Comparison of ENCODE assay signal across 29 cellular contexts in the genomic region with DNA sequence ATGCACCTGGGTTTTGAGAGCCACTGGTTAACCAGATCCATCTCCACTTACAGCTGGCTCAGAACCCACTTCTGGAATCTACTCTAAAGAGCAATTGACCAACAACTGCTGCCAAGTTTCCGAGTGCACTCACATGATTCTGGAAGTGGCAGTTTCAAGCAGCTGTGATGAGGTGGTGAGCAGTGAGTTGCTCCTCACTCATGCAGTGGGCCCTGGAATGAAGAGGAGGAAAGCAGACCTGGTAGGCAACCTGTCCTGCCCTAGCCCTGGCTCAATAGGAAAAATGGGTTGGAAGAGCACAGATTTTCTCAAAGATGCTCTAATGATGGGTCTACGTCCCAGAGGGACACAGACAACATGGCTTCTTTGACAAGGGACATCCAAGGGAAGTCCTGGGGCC.
"Had no signal": no experiment of that assay in that cellular context is flagged by ENCODE, and none has a peak within 500 bp of the region (broad histone marks: within the 10 kb centered on the region; RNA-seq: fewer than 3 reads in every experiment).

No MANE protein-coding gene starts in this region.

- H3K27me3 ChIP-seq: adrenal gland had no signal

- H3K4me3 ChIP-seq: adrenal gland had no signal

- H3K9me3 ChIP-seq: adrenal gland had no signal

- ATAC-seq: activated naive CD4-positive, alpha-beta T cell treated with anti-CD3 and anti-CD28 coated beads, Interleukin-2, amount 50 U/mL, for 72 hours; activated T-cell treated with anti-CD3 and anti-CD28 coated beads, Interleukin-2, amount 50 U/mL, for 4 hours had no signal

- H3K36me3 ChIP-seq: adrenal gland had no signal

- H3K4me1 ChIP-seq: adrenal gland had no signal

- H3K27ac ChIP-seq: adrenal gland, VCaP had no signal

- DNase-seq: activated B cell treated with CpG ODN at 0.5 μM for 24 hours; activated CD4-positive, alpha-beta memory T cell treated with anti-CD3 and anti-CD28 coated beads for 36 hours; activated CD4-positive, alpha-beta T cell treated with anti-CD3 and anti-CD28 coated beads for 4 hours; activated CD4-positive, alpha-beta T cell treated with anti-CD3 and anti-CD28 coated beads, Interleukin-2, amount 50 U/mL, for 1 hour; activated CD4-positive, CD25-positive, alpha-beta regulatory T cell treated with anti-CD3 and anti-CD28 coated beads, Interleukin-2, amount 50 U/mL, for 72 hours; activated CD8-positive, alpha-beta memory T cell treated with anti-CD3 and anti-CD28 coated beads, Interleukin-2, amount 50 U/mL, for 4 hours; activated gamma-delta T cell treated with Interleukin-2 at 50 U/mL for 16 hours; activated naive CD4-positive, alpha-beta T cell treated with anti-CD3 and anti-CD28 coated beads for 36 hours; activated T-cell treated with anti-CD3 and anti-CD28 coated beads for 4 hours; activated T-cell treated with anti-CD3 and anti-CD28 coated beads, Interleukin-2, amount 50 U/mL, for 4 hours; adrenal gland; caudate nucleus; Karpas-422; KBM-7; NCI-H1105; NCI-H1436; NCI-H1694; NCI-H2029; NCI-H2171 treated with DMSO at 0.1 percent for 48 hours; NCI-H2227 treated with DMSO at 0.1 percent for 48 hours; NCI-H524 treated with DMSO at 0.1 percent for 48 hours; OCI-M1; Right ventricle myocardium superior; SW 1271; T-helper 1 cell; T-helper 2 cell; T-helper 9 cell had no signal
